ENCODE assay signal across 1 cellular context in genomic region chr2:9975805-9976447, GRCh38.
TF ChIP-seq lines count a peak whose summit lies in the region.

No MANE protein-coding gene starts in this region.

TF ChIP-seq in HEK293, 187 proteins besides CTCF, POLR2A, EP300 and RAD21 (continued from another document):
- TF ChIP-seq PRDM10 (tag by site-specific recombination; IDR thresholded peaks at IDR 0.05): peak; percentile 45; the same call in 1 of the 2 replicates
- peak; percentile 57 for TF ChIP-seq ZNF639 (tag by site-specific recombination; IDR thresholded peaks at IDR 0.05)
- peak; percentile 68; the same call in 1 of the 2 replicates for TF ChIP-seq INSM2 (tag by site-specific recombination; IDR thresholded peaks at IDR 0.05)
- peak; percentile 76; the same call in 1 of the 2 replicates for TF ChIP-seq ZNF324 (tag by site-specific recombination; IDR thresholded peaks at IDR 0.05)
- no peak for TF ChIP-seq ZNF488 (tag by site-specific recombination; IDR thresholded peaks at IDR 0.05)
- no peak for TF ChIP-seq ZNF792 (tag by site-specific recombination; IDR thresholded peaks at IDR 0.05)
- TF ChIP-seq ZNF660 (tag by site-specific recombination; IDR thresholded peaks at IDR 0.05): 0 out of 2 replicates have a peak, but pooled peaks have one; percentile 68
- no peak for TF ChIP-seq BCL11B (tag by site-specific recombination; IDR thresholded peaks at IDR 0.05; ENCODE audit: low read depth)
- 0 out of 2 replicates have a peak, but pooled peaks have one; percentile 15 for TF ChIP-seq SP3 (tag by site-specific recombination; IDR thresholded peaks at IDR 0.05)
- 0 out of 2 replicates have a peak, but pooled peaks have one; percentile 36 for TF ChIP-seq ATF2 (tag by site-specific recombination; IDR thresholded peaks at IDR 0.05; ENCODE audit: low read depth)
- peak; percentile 85 for TF ChIP-seq ZNF184 (tag by site-specific recombination; IDR thresholded peaks at IDR 0.05)
- TF ChIP-seq ZSCAN4 (tag by site-specific recombination; IDR thresholded peaks at IDR 0.05): no peak; the same call in none of the 2 replicates
- TF ChIP-seq ZNF23 (tag by site-specific recombination; IDR thresholded peaks at IDR 0.05; ENCODE audit: borderline replicate concordance): no peak
- no peak for TF ChIP-seq ZNF677 (tag by site-specific recombination; IDR thresholded peaks at IDR 0.05)
- no peak for TF ChIP-seq ZNF26 (tag by site-specific recombination; IDR thresholded peaks at IDR 0.05)
- no peak for TF ChIP-seq ZNF18 (tag by site-specific recombination; IDR thresholded peaks at IDR 0.05)
- peak; percentile 38; the same call in 1 of the 2 replicates for TF ChIP-seq ZNF394 (tag by site-specific recombination; IDR thresholded peaks at IDR 0.05; ENCODE audit: borderline replicate concordance)
- TF ChIP-seq PRDM6 (tag by site-specific recombination; IDR thresholded peaks at IDR 0.05): peak; percentile 89
- no peak for TF ChIP-seq WT1 (tag by site-specific recombination; IDR thresholded peaks at IDR 0.05)
- TF ChIP-seq ZBTB20 (tag by site-specific recombination; IDR thresholded peaks at IDR 0.05): 0 out of 2 replicates have a peak, but pooled peaks have one; percentile 28
- TF ChIP-seq GLIS1 (tag by site-specific recombination; IDR thresholded peaks at IDR 0.05): peak; percentile 44; the same call in 1 of the 2 replicates
- no peak for TF ChIP-seq GLI4 (tag by site-specific recombination; IDR thresholded peaks at IDR 0.05)
- peak; percentile 80 for TF ChIP-seq ZFHX2 (tag by site-specific recombination; conservative IDR thresholded peaks at IDR 0.05)
- TF ChIP-seq ZBTB17 (tag by site-specific recombination; IDR thresholded peaks at IDR 0.05): peak; percentile 75
- 0 out of 2 replicates have a peak, but pooled peaks have one; percentile 25 for TF ChIP-seq IKZF3 (tag by site-specific recombination; IDR thresholded peaks at IDR 0.05)
- TF ChIP-seq ZFP3 (tag by site-specific recombination; IDR thresholded peaks at IDR 0.05; ENCODE audit: low read depth): no peak
- TF ChIP-seq ZFP69B (tag by site-specific recombination; IDR thresholded peaks at IDR 0.05): peak; percentile 69; the same call in 1 of the 2 replicates
